8 cellular contexts compared by ENCODE assay signal in genomic region chr7:1412322-1413261, GRCh38. TPM values are rescaled to one million over a fixed set of nuclear protein-coding genes. Genes with fewer than 3 reads are reported as not detected.
DNase-seq lines count a peak whose midpoint lies in the region; ATAC-seq, FAIRE-seq and TF ChIP-seq lines count a peak whose summit lies in the region.

No MANE protein-coding gene starts in this region.

- H3K4me2 ChIP-seq in keratinocyte (ENCODE audit: control insufficient read depth, extremely low read depth, insufficient read depth, low read depth, low read length) = no peak overlapping the region

- no peaks in the 10 kb centered on the region for H4K20me1 ChIP-seq in keratinocyte (ENCODE audit: control insufficient read depth, extremely low read depth, insufficient read depth, low read length)

- H3K27me3 ChIP-seq in bronchial epithelial cell (ENCODE audit: control insufficient read depth, insufficient read depth, low read length) (no peaks in the 10 kb centered on the region), keratinocyte (ENCODE audit: control insufficient read depth, extremely low read depth, insufficient read depth, low read length) (peaks cover 7% of the 10 kb centered on the region)

- dilution Hi-C loops in keratinocyte (cut with MboI; ENCODE audit: extremely low pct_ligation_motif_present, low sequenced_read_pairs) = no loop called here

- no peaks in the 10 kb centered on the region for H3K4me1 ChIP-seq in keratinocyte (ENCODE audit: control insufficient read depth, extremely low read depth, insufficient read depth, low read length)

- TF ChIP-seq CTCF in bronchial epithelial cell (IDR thresholded peaks at IDR 0.05; ENCODE audit: insufficient read depth, low read length, severe bottlenecking) (peak; percentile 79), keratinocyte (optimal IDR thresholded peaks at IDR 0.05 in 1 of 3, IDR thresholded peaks at IDR 0.05 in 1 of 3, conservative IDR thresholded peaks at IDR 0.05 in 1 of 3; ENCODE audit: extremely low read depth in 1 of 3, insufficient read depth in 2 of 3, low read length in 3 of 3) (peak; percentile 51 to 78 (median 77))

- no peak overlapping the region for H3K27ac ChIP-seq in keratinocyte (ENCODE audit: control insufficient read depth, insufficient read depth, low read length)

- no peak overlapping the region for H2AFZ ChIP-seq in keratinocyte (ENCODE audit: control insufficient read depth, low read length)

- H3K9ac ChIP-seq in keratinocyte (ENCODE audit: control insufficient read depth, extremely low read depth, insufficient read depth, low read length) = no peak overlapping the region

- H3K79me2 ChIP-seq in keratinocyte (ENCODE audit: control insufficient read depth, insufficient read depth, low read length) = no peaks in the 10 kb centered on the region

- no peak overlapping the region for H3K4me3 ChIP-seq in bronchial epithelial cell (ENCODE audit: low read depth, low read length)
- H3K4me3 ChIP-seq in keratinocyte (ENCODE audit: control insufficient read depth in 2 of 3, extremely low read depth in 1 of 3, insufficient read depth in 2 of 3, low read depth in 1 of 3, low read length in 3 of 3) = no peak overlapping the region

- H3K9me3 ChIP-seq in keratinocyte (ENCODE audit: control insufficient read depth, low read depth, low read length) = no peaks in the 10 kb centered on the region

- ATAC-seq in HG03108 (IDR thresholded peaks at IDR 0.05; ENCODE audit: unreplicated experiment) = peak; percentile 50
- peak; percentile 58 to 72 for ATAC-seq in activated CD4-positive, CD25-positive, alpha-beta regulatory T cell treated with anti-CD3 and anti-CD28 coated beads, Interleukin-2, amount 50 U/mL, for 24 hours
- no peak for ATAC-seq in HG03469 (IDR thresholded peaks at IDR 0.05; ENCODE audit: unreplicated experiment)

- DNase-seq in ELR (ENCODE audit: low read depth) = peak; percentile 85
- peak; percentile 80 to 96 for DNase-seq in NCI-H446 (lab: John Stamatoyannopoulos, UW)
- peak; percentile 61 for DNase-seq in bronchial epithelial cell (ENCODE audit: low read depth)
- peak; percentile 41 for DNase-seq in keratinocyte (ENCODE audit: low read depth, low spot score)
- peak; percentile 75 to 90 for DNase-seq in stimulated activated CD4-positive, alpha-beta T cell treated with anti-CD3 and anti-CD28 coated beads, Interleukin-1b, Interleukin-23, amount 100 ng/mL, for 1 hour (ENCODE audit: low read depth in 2 of 2)

- FAIRE-seq in bronchial epithelial cell (lab: Jason Lieb, UNC) = no peak
- no peak for FAIRE-seq in keratinocyte (lab: Jason Lieb, UNC)

- no peaks in the 10 kb centered on the region for H3K9me1 ChIP-seq in keratinocyte (ENCODE audit: control insufficient read depth, extremely low read depth, insufficient read depth, low read length)

- no peaks in the 10 kb centered on the region for H3K36me3 ChIP-seq in bronchial epithelial cell (ENCODE audit: control insufficient read depth, insufficient read depth, low read length)
- H3K36me3 ChIP-seq in keratinocyte (ENCODE audit: control insufficient read depth in 2 of 2, extremely low read depth in 1 of 2, insufficient read depth in 2 of 2, low read length in 2 of 2) = no peaks in the 10 kb centered on the region

RNA-seq across cellular contexts. Expression of gene MICALL2, which starts 46.7 kb away (rescaled TPM):
- total RNA-seq in bronchial epithelial cell = 13.7 and 14.2 TPM in 2 replicates
- 10.4 to 24.5 TPM (median 11.7 TPM) in 3 replicates for polyA plus RNA-seq in keratinocyte
- polyA plus RNA-seq in keratinocyte (2011; ENCODE audit: low read depth) = 28.1 TPM
- 2.8 and 8.9 TPM in 2 replicates for polyA plus RNA-seq in keratinocyte (2011; cell fraction: cytosol; rRNA removed)
- 72.6 and 111 TPM in 2 replicates for polyA plus RNA-seq in keratinocyte (2011; cell fraction: nucleus; rRNA removed)
- polyA plus RNA-seq in keratinocyte (2012; ENCODE audit: low replicate concordance) = 17.4 and 20.1 TPM in 2 replicates
- polyA minus RNA-seq in keratinocyte = 10.1 to 23.3 TPM (median 22.6 TPM) in 3 replicates
- polyA minus RNA-seq in keratinocyte (2011; cell fraction: cytosol; rRNA and poly(A)+ RNA removed) = 18.8 TPM
- polyA minus RNA-seq in keratinocyte (2011; cell fraction: nucleus; rRNA and poly(A)+ RNA removed) = 34.1 and 38.5 TPM in 2 replicates
